ENCODE assay signal across 1 cellular context in genomic region chr12:110742718-110743570, GRCh38.
A peak's percentile ranks its signal among the peaks of the same experiment; 100 is the strongest.
TF ChIP-seq lines count a peak whose summit lies in the region.

Gene PPP1CC (minus strand): TSS chr12:110742891. CDS start chr12:110742707, 184 bp downstream.

TF ChIP-seq in GM12878, 131 proteins besides CTCF, POLR2A, EP300 and RAD21 (continued from another document):
- TF ChIP-seq MAX (IDR thresholded peaks at IDR 0.05; ENCODE audit: low read depth, low read length): 0 out of 2 replicates have a peak, but pooled peaks have one; percentile 34
- TF ChIP-seq PAX5 (IDR thresholded peaks at IDR 0.05; ENCODE audit: borderline replicate concordance, low read depth, low read length): peak; percentile 63; the same call in 1 of the 2 replicates
